Comparison of ENCODE assay signal across 14 cellular contexts in the genomic region with DNA sequence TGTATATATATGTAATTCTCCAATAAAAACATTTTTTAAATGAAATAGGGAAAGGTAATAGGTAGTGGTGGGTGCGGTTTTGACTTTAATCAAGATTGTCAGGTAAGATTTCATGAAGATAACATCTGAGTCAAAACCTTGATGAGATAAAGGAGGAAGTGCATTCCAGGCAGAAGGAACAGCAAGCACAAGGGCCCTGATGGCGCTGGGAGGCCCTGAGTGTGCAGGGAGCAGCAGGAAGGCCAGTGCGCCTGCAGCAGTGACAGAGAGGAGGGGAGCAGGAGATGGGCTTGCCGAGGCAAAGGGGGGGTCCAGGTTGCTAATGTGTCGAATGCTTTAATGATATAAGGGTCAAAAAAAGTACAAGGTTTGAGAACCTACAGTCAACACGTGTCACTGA.
"Had no signal": no experiment of that assay in that cellular context is flagged by ENCODE, and none has a peak within 500 bp of the region (broad histone marks: within the 10 kb centered on the region; RNA-seq: fewer than 3 reads in every experiment).

No MANE protein-coding gene starts in this region.

- H3K27me3 ChIP-seq: body of pancreas, spleen, upper lobe of left lung had no signal

- H3K27ac ChIP-seq: body of pancreas, upper lobe of left lung had no signal

- DNase-seq: activated CD4-positive, CD25-positive, alpha-beta regulatory T cell; activated naive CD4-positive, alpha-beta T cell treated with anti-CD3 and anti-CD28 coated beads, Interleukin-2, amount 50 U/mL, for 16 hours; body of pancreas; hippocampal formation; posterior cingulate gyrus; right cardiac atrium; stimulated activated CD4-positive, alpha-beta T cell treated with anti-CD3 and anti-CD28 coated beads, Interleukin-2, amount 100 ng/mL, for 24 hours; stimulated activated naive CD4-positive, alpha-beta T cell; upper lobe of left lung had no signal

- H3K27me3 Mint-ChIP-seq: central memory CD8-positive, alpha-beta T cell had no signal

- H3K4me3 ChIP-seq: body of pancreas, spleen, upper lobe of left lung had no signal

- H3K4me1 ChIP-seq: body of pancreas had no signal

- H3K9me3 Mint-ChIP-seq: central memory CD8-positive, alpha-beta T cell; T-helper 1 cell treated with Interleukin-12 subunit alpha and Interleukin-12 subunit beta and Interleukin-4 antibody, amounts not matched to agents 30 μg/mL and 1 μg/mL, for 36 hours had no signal

- H3K4me3 Mint-ChIP-seq: central memory CD8-positive, alpha-beta T cell; T-helper 1 cell treated with Interleukin-12 subunit alpha and Interleukin-12 subunit beta and Interleukin-4 antibody, amounts not matched to agents 30 μg/mL and 1 μg/mL, for 36 hours had no signal

- H3K27ac Mint-ChIP-seq: T-helper 1 cell treated with Interleukin-12 subunit alpha and Interleukin-12 subunit beta and Interleukin-4 antibody, amounts not matched to agents 30 μg/mL and 1 μg/mL, for 36 hours had no signal

- ATAC-seq: body of pancreas, esophagus mucosa, right cardiac atrium, SK-N-SH treated with all-trans-retinoic acid at 6 μM for 48 hours had no signal

- H3K4me1 Mint-ChIP-seq: central memory CD8-positive, alpha-beta T cell had no signal
